In genomic region chr14:93804654-93805053, GRCh38 we compare ENCODE assay signal across 18 cellular contexts. TPM values are rescaled to one million over a fixed set of nuclear protein-coding genes. Genes with fewer than 3 reads are reported as not detected.
DNase-seq lines count a peak whose midpoint lies in the region; ATAC-seq, FAIRE-seq and TF ChIP-seq lines count a peak whose summit lies in the region.
"Had no signal": no experiment of that assay in that cellular context is flagged by ENCODE, and none has a peak within 500 bp of the region (broad histone marks: within the 10 kb centered on the region; RNA-seq: fewer than 3 reads in every experiment).

No MANE protein-coding gene starts in this region.

- H3K27me3 ChIP-seq in endodermal cell (ENCODE audit: control insufficient read depth, insufficient read depth, low read length, poor library complexity, severe bottlenecking), result no peaks in the 10 kb centered on the region
- H3K27me3 ChIP-seq in brain microvascular endothelial cell (replicated peaks), result no peaks in the 10 kb centered on the region
- no peaks in the 10 kb centered on the region for H3K27me3 ChIP-seq in pancreas
- H3K27me3 ChIP-seq: cardiac muscle cell, right atrium auricular region had no signal

- in situ Hi-C loops in brain microvascular endothelial cell (cut with HindIII; ENCODE audit: low pct_ligation_motif_present, low sequenced_read_pairs), result no loop called here

- no peaks in the 10 kb centered on the region for H3K4me1 ChIP-seq in HEK293 (ENCODE audit: control insufficient read depth, insufficient read depth, low read length)
- no peaks in the 10 kb centered on the region for H3K4me1 ChIP-seq in endodermal cell (ENCODE audit: control insufficient read depth, insufficient read depth, low read length)
- H3K4me1 ChIP-seq in pancreas, result no peaks in the 10 kb centered on the region
- H3K4me1 ChIP-seq: left ventricle myocardium inferior, right atrium auricular region had no signal

- H3K9me3 ChIP-seq in HEK293 (ENCODE audit: control insufficient read depth, insufficient read depth, low read depth, low read length), result no peaks in the 10 kb centered on the region
- peaks cover 17% of the 10 kb centered on the region for H3K9me3 ChIP-seq in endodermal cell (ENCODE audit: control insufficient read depth, low read length)
- H3K9me3 ChIP-seq in pancreas, result no peaks in the 10 kb centered on the region
- H3K9me3 ChIP-seq: left ventricle myocardium inferior, right atrium auricular region had no signal

- H3K4me3 ChIP-seq in HEK293 (ENCODE audit: low read depth, low read length), result no peak overlapping the region
- no peak overlapping the region for H3K4me3 ChIP-seq in endodermal cell (ENCODE audit: low read length)
- no peak overlapping the region for H3K4me3 ChIP-seq in brain microvascular endothelial cell (ENCODE audit: low read depth, low read length)
- no peak overlapping the region for H3K4me3 ChIP-seq in pancreas
- H3K4me3 ChIP-seq: cardiac muscle cell, dorsolateral prefrontal cortex, left ventricle myocardium inferior, right atrium auricular region had no signal

- peak; percentile 5 to 7 for DNase-seq in stimulated activated CD4-positive, alpha-beta T cell treated with anti-CD3 and anti-CD28 coated beads, Interleukin-2, amount 100 ng/mL, for 48 hours
- no peak for DNase-seq in stimulated activated CD4-positive, alpha-beta T cell treated with anti-CD3 and anti-CD28 coated beads, Interleukin-4, amount 100 ng/mL, for 24 hours
- DNase-seq in endodermal cell (peak; percentile 87), NCI-H2081 (lab: John Stamatoyannopoulos, UW) (no peak), brain microvascular endothelial cell (no peak), pancreas (no peak)
- DNase-seq: dorsolateral prefrontal cortex, left ventricle myocardium inferior, NCI-H446, nucleus accumbens had no signal

- no peak for FAIRE-seq in pancreas (lab: Jason Lieb, UNC)
- FAIRE-seq: G401.6, urothelium cell line had no signal

- no peak overlapping the region for H3K9ac ChIP-seq in endodermal cell (ENCODE audit: extremely low read depth, low read length, poor library complexity, severe bottlenecking)

- H3K4me3 Mint-ChIP-seq in endodermal cell, result no peak overlapping the region

- ATAC-seq in HG03378 (IDR thresholded peaks at IDR 0.05; ENCODE audit: unreplicated experiment), result no peak
- no peak for ATAC-seq in pancreas

- TF ChIP-seq CTCF in HEK293 (tag by site-specific recombination; IDR thresholded peaks at IDR 0.05) (no peak), endodermal cell (conservative IDR thresholded peaks at IDR 0.05) (peak; percentile 81), brain microvascular endothelial cell (IDR thresholded peaks at IDR 0.05; ENCODE audit: low read depth, low read length, missing control alignments) (no peak), pancreas (IDR thresholded peaks at IDR 0.05) (no peak)

- peaks cover 19% of the 10 kb centered on the region for H3K9me3 Mint-ChIP-seq in endodermal cell

- H3K27ac Mint-ChIP-seq in endodermal cell, result no peak overlapping the region

- no peaks in the 10 kb centered on the region for H3K4me1 Mint-ChIP-seq in endodermal cell

- CTCF ChIA-PET in HEK293 (lab: Yijun Ruan, JAX), result interaction anchor here (0.9 to 1.1 kb wide), 2 partner anchors 9 to 14 kb away, joined by 3 read pairs; no protein-coding TSS in a partner anchor

- POLR2A ChIA-PET in HEK293 (lab: Yijun Ruan, JAX), result no interaction called here

- H3K27me3 Mint-ChIP-seq in endodermal cell (ENCODE audit: insufficient read depth), result peaks cover 3% of the 10 kb centered on the region

- no peaks in the 10 kb centered on the region for H3K36me3 Mint-ChIP-seq in endodermal cell (ENCODE audit: low read depth)

- H3K27ac ChIP-seq in HEK293 (ENCODE audit: extremely low read depth, low read depth, low read length), result no peak overlapping the region
- no peak overlapping the region for H3K27ac ChIP-seq in endodermal cell (ENCODE audit: low read depth, low read length)
- H3K27ac ChIP-seq in brain microvascular endothelial cell, result no peak overlapping the region
- H3K27ac ChIP-seq in pancreas, result no peak overlapping the region
- H3K27ac ChIP-seq: cardiac muscle cell, dorsolateral prefrontal cortex, left ventricle myocardium inferior, right atrium auricular region had no signal

- H3K36me3 ChIP-seq in HEK293 (ENCODE audit: control insufficient read depth in 2 of 2, insufficient read depth in 1 of 2, low read length in 2 of 2), result no peaks in the 10 kb centered on the region
- H3K36me3 ChIP-seq in endodermal cell (ENCODE audit: control insufficient read depth, insufficient read depth, low read length), result no peaks in the 10 kb centered on the region
- H3K36me3 ChIP-seq in brain microvascular endothelial cell (replicated peaks), result no peaks in the 10 kb centered on the region
- H3K36me3 ChIP-seq in pancreas, result no peaks in the 10 kb centered on the region
- H3K36me3 ChIP-seq: cardiac muscle cell, left ventricle myocardium inferior, right atrium auricular region had no signal

- intact Hi-C loops in pancreas (cut with DNase I), result no loop called here

- 71 to 74% methylated on average over 9 of the region's 9 CpGs for WGBS in endodermal cell (ENCODE audit: insufficient coverage in 1 of 2, insufficient read length in 1 of 2), 2 experiments
- WGBS in pancreas, 2 donors, result 51 to 53% methylated on average over 9 of the region's 9 CpGs

TF ChIP-seq in HEK293, 187 proteins besides CTCF, POLR2A, EP300 and RAD21:
- TF ChIP-seq ZNF341 (tag by site-specific recombination; IDR thresholded peaks at IDR 0.05; ENCODE audit: low read depth) (peak; percentile 13; the same call in 1 of the 2 replicates), ZNF596 (tag by site-specific recombination; IDR thresholded peaks at IDR 0.05) (no peak)

RNA-seq across cellular contexts. Expression of gene PRIMA1, which starts 16.4 kb away (rescaled TPM):
- total RNA-seq in endodermal cell (10 to 100 TPM in 1 of 2 donors, 1 to 10 TPM in 1; 10.0 to 20.8 TPM), pancreas (under 1 TPM; 0.28 to 0.56 (median 0.33) TPM)
- polyA plus RNA-seq in endodermal cell (2013, experiment 1 of 2), result 6.5 TPM
- polyA plus RNA-seq in endodermal cell (2013, experiment 2 of 2), result 5.1 TPM
- polyA plus RNA-seq in pancreas, result under 1 TPM; 0.27 to 0.61 TPM
- total RNA-seq: M059J; T-helper 2 cell treated with Interferon-gamma antibody and Interleukin-4, amounts not matched to agents 100 ng/mL and 5 ng/mL, for 36 hours had no signal

Comparison
In these comparisons a context has a peak if more than half of its experiments do, and no peak if none do; other contexts are left out.
1. DNase-seq: peak in stimulated activated CD4-positive, alpha-beta T cell treated with anti-CD3 and anti-CD28 coated beads, Interleukin-2, amount 100 ng/mL, for 48 hours (2 of 2) and endodermal cell (single experiment); none in stimulated activated CD4-positive, alpha-beta T cell treated with anti-CD3 and anti-CD28 coated beads, Interleukin-4, amount 100 ng/mL, for 24 hours (single experiment), NCI-H2081 (0 of 2), brain microvascular endothelial cell (single experiment) and pancreas (0 of 6).
2. RNA of gene PRIMA1, which starts 16.4 kb away (total RNA-seq): 10.0 to 20.8 TPM in endodermal cell; 0.28 to 0.56 TPM in pancreas; every median in the first group is over 4 times any median in the second.